Comparison of ENCODE assay signal across 9 cellular contexts in genomic region chr20:57266251-57267157, GRCh38. TPM values are rescaled to one million over a fixed set of nuclear protein-coding genes. Genes with fewer than 3 reads are reported as not detected.
DNase-seq lines count a peak whose midpoint lies in the region; ATAC-seq and TF ChIP-seq lines count a peak whose summit lies in the region.
"Had no signal": no experiment of that assay in that cellular context is flagged by ENCODE, and none has a peak within 500 bp of the region (broad histone marks: within the 10 kb centered on the region; RNA-seq: fewer than 3 reads in every experiment).

Gene BMP7 (minus strand): TSS chr20:57266641. CDS start chr20:57266122, 519 bp downstream.

- no peak for TF ChIP-seq POLR2A in erythroblast (IDR thresholded peaks at IDR 0.05; ENCODE audit: low read length)

- peaks cover 13% of the 10 kb centered on the region for H3K27me3 ChIP-seq in cardiac muscle cell

- POLR2A ChIA-PET in OCI-LY7 (lab: Charles Lee): no interaction called here

- ATAC-seq in GM19023 (IDR thresholded peaks at IDR 0.05; ENCODE audit: unreplicated experiment) (no peak), GM21723 (IDR thresholded peaks at IDR 0.05; ENCODE audit: unreplicated experiment) (no peak)

- H3K4me2 ChIP-seq in OCI-LY7 (ENCODE audit: low read length): peak within 1 kb of the TSS; percentile 83

- H2AFZ ChIP-seq in OCI-LY7 (ENCODE audit: low read length): peak within 1 kb of the TSS; percentile 27; the same call in 1 of the 2 replicates

- peaks cover 47% of the 10 kb centered on the region for H3K4me1 ChIP-seq in ES-I3 (ENCODE audit: insufficient read depth, low read length)
- H3K4me1 ChIP-seq in OCI-LY7 (ENCODE audit: insufficient read depth, low read length, poor library complexity, severe bottlenecking): peaks cover 70% of the 10 kb centered on the region
- H3K4me1 ChIP-seq in cardiac muscle cell (ENCODE audit: low read depth): peaks cover 31% of the 10 kb centered on the region

- CTCF ChIA-PET in OCI-LY7 (lab: Charles Lee; ENCODE audit: unreplicated experiment): no interaction called here

- H3K27ac ChIP-seq in OCI-LY7 (ENCODE audit: low read depth, low read length, poor library complexity, severe bottlenecking): peak within 1 kb of the TSS; percentile 56
- H3K27ac ChIP-seq in cardiac muscle cell: peak within 1 kb of the TSS; percentile 88

- H4K20me1 ChIP-seq in OCI-LY7 (ENCODE audit: insufficient read depth, low read length): 0 out of 2 replicates have a peak, but pooled peaks cover 3% of the 10 kb centered on the region

- TF ChIP-seq CTCF in OCI-LY7 (conservative IDR thresholded peaks at IDR 0.05; ENCODE audit: low read length) (no peak), cardiac muscle cell (IDR thresholded peaks at IDR 0.05; ENCODE audit: low read depth, low read length) (no peak)

- H3K79me2 ChIP-seq in OCI-LY7 (ENCODE audit: insufficient read depth, low read depth, low read length): peaks cover 46% of the 10 kb centered on the region

- H3K4me3 ChIP-seq in OCI-LY7 (ENCODE audit: low read depth, low read length, poor library complexity, severe bottlenecking) (peak within 1 kb of the TSS; percentile 85), cardiac muscle cell (peak within 1 kb of the TSS; percentile 55)

- intact Hi-C loops in OCI-LY7 (cut with micrococcal nuclease; ENCODE audit: unreplicated experiment): no loop called here
- intact Hi-C loops in posterior cingulate gyrus (cut with DNase I): loop anchor here (10.0 kb wide), 2 partner anchors 68 to 172 kb away; no protein-coding TSS in a partner anchor

- H3K36me3 ChIP-seq in ES-I3 (ENCODE audit: insufficient read depth, low read length) (no peaks in the 10 kb centered on the region), OCI-LY7 (ENCODE audit: insufficient read depth, low read length) (peaks cover 15% of the 10 kb centered on the region; the same call in 1 of the 2 replicates), cardiac muscle cell (no peaks in the 10 kb centered on the region)

- H3K9me2 ChIP-seq in OCI-LY7 (ENCODE audit: insufficient read depth, low read length): no peaks in the 10 kb centered on the region

- peak; percentile 72 for DNase-seq in OCI-LY7 (ENCODE audit: low spot score)
- peak in 1 of 2 donors; percentile 72 for DNase-seq in cardiac muscle cell (ENCODE audit: low read depth in 1 of 2, low spot score in 1 of 2)
- peak in 6 of 10 donors; percentile 39 to 90 (median 74) for DNase-seq in posterior cingulate gyrus
- no peak for DNase-seq in superior temporal gyrus (ENCODE audit: extremely low spot score)
- DNase-seq in erythroblast (lab: John Stamatoyannopoulos, UW): no peak
- DNase-seq: effector CD4-positive, alpha-beta T cell had no signal

- H3K9me3 ChIP-seq in ES-I3 (ENCODE audit: control insufficient read depth, insufficient read depth, low read length) (no peaks in the 10 kb centered on the region), OCI-LY7 (ENCODE audit: low read length) (no peaks in the 10 kb centered on the region), cardiac muscle cell (ENCODE audit: low read depth) (no peaks in the 10 kb centered on the region)

- H3K9ac ChIP-seq in ES-I3 (ENCODE audit: low read depth, low read length): peak within 1 kb of the TSS; percentile 84

- BruUV-seq in OCI-LY7 (replicated peaks; lab: Mats Ljungman, UMichigan): no TSS peak

RNA-seq across cellular contexts. Expression of gene BMP7, which starts in this region (rescaled TPM):
- total RNA-seq in OCI-LY7 (2014; rRNA removed; shearing (Covaris generic)): 72.2 and 94.2 TPM in 2 replicates
- total RNA-seq in OCI-LY7 (2022) (2.2 and 3.7 TPM in 2 replicates), cardiac muscle cell (213 and 276 TPM in 2 replicates)
- polyA plus RNA-seq in cardiac muscle cell: 130 and 178 TPM in 2 replicates

Comparison
In these comparisons a context has a peak if more than half of its experiments do, and no peak if none do; other contexts are left out.
1. DNase-seq: peak in OCI-LY7 (single experiment) and posterior cingulate gyrus (6 of 10); none in superior temporal gyrus (single experiment) and erythroblast (0 of 2).